9 cellular contexts compared by ENCODE assay signal in genomic region chr11:43687120-43687791, GRCh38. TPM values are rescaled to one million over a fixed set of nuclear protein-coding genes. Genes with fewer than 3 reads are reported as not detected.
DNase-seq lines count a peak whose midpoint lies in the region; ATAC-seq and TF ChIP-seq lines count a peak whose summit lies in the region.
"Had no signal": no experiment of that assay in that cellular context is flagged by ENCODE, and none has a peak within 500 bp of the region (broad histone marks: within the 10 kb centered on the region; RNA-seq: fewer than 3 reads in every experiment).

No MANE protein-coding gene starts in this region.

- CTCF ChIA-PET in SK-N-SH (lab: Yijun Ruan, JAX) = interaction anchor here (1.6 kb wide), 1 partner anchor 11 kb away, joined by 3 read pairs; no protein-coding TSS in a partner anchor

- peaks cover 99% of the 10 kb centered on the region for H3K79me2 ChIP-seq in DOHH2 (ENCODE audit: control insufficient read depth, low read length)
- peaks cover 28% of the 10 kb centered on the region for H3K79me2 ChIP-seq in SK-N-SH (ENCODE audit: insufficient read depth)

- H4K20me1 ChIP-seq in DOHH2 (ENCODE audit: control insufficient read depth, insufficient read depth, low read depth, low read length) (peaks cover 29% of the 10 kb centered on the region), SK-N-SH (ENCODE audit: insufficient read depth) (no peaks in the 10 kb centered on the region)

- no peak overlapping the region for H3K9ac ChIP-seq in SK-N-SH

- no peak for TF ChIP-seq CTCF in DOHH2 (IDR thresholded peaks at IDR 0.05; ENCODE audit: low read depth, low read length, poor library complexity, severe bottlenecking)
- TF ChIP-seq CTCF in gastroesophageal sphincter (IDR thresholded peaks at IDR 0.05) = no peak
- TF ChIP-seq CTCF in omental fat pad (IDR thresholded peaks at IDR 0.05) = no peak
- TF ChIP-seq CTCF in SK-N-SH (IDR thresholded peaks at IDR 0.05) = no peak

- no peak for TF ChIP-seq RAD21 in SK-N-SH (IDR thresholded peaks at IDR 0.05; ENCODE audit: low read length)

- H3K9me3 ChIP-seq in DOHH2 (ENCODE audit: control insufficient read depth, insufficient read depth, low read length) (no peaks in the 10 kb centered on the region), gastroesophageal sphincter (no peaks in the 10 kb centered on the region), SK-N-SH (no peaks in the 10 kb centered on the region)

- peaks cover 83% of the 10 kb centered on the region for H3K36me3 ChIP-seq in DOHH2 (ENCODE audit: control insufficient read depth, low read length)
- H3K36me3 ChIP-seq in gastroesophageal sphincter = no peaks in the 10 kb centered on the region
- peaks cover 9 to 10% of the 10 kb centered on the region in 2 experiments for H3K36me3 ChIP-seq in SK-N-SH (replicated peaks in 1 of 2; ENCODE audit: control insufficient read depth in 1 of 2, insufficient read depth in 2 of 2, low read length in 1 of 2)

- no peak overlapping the region for H2AFZ ChIP-seq in SK-N-SH (ENCODE audit: low read depth)

- H3F3A ChIP-seq in DOHH2 (ENCODE audit: control insufficient read depth, insufficient read depth) = peaks cover 9% of the 10 kb centered on the region
- H3F3A ChIP-seq in SK-N-SH (replicated peaks; ENCODE audit: insufficient read depth) = no peaks in the 10 kb centered on the region

- POLR2A ChIA-PET in SK-N-SH (lab: Yijun Ruan, JAX) = no interaction called here

- no peak overlapping the region for H3K27ac ChIP-seq in DOHH2 (ENCODE audit: low read depth, low read length)
- peak overlapping the region in 3 of 4 donors; percentile 13 to 44 (median 38) for H3K27ac ChIP-seq in gastroesophageal sphincter
- H3K27ac ChIP-seq in SK-N-SH (ENCODE audit: low read depth in 2 of 2, low read length in 1 of 2) = no peak overlapping the region

- peaks cover 95% of the 10 kb centered on the region for H3K4me1 ChIP-seq in DOHH2 (ENCODE audit: control insufficient read depth, low read length)
- peaks cover 0 to 27% (median 3%) of the 10 kb centered on the region in 3 donors for H3K4me1 ChIP-seq in gastroesophageal sphincter
- H3K4me1 ChIP-seq in SK-N-SH (ENCODE audit: control insufficient read depth in 1 of 2, insufficient read depth in 2 of 2, low read depth in 1 of 2, low read length in 1 of 2) = peaks cover 3 to 19% of the 10 kb centered on the region in 2 experiments; a peak in 3 of 4 replicates

- DNase-seq in UCSD-AML1 (lab: John Stamatoyannopoulos, UW; ENCODE audit: unreplicated experiment) = peak; percentile 42
- DNase-seq in omental fat pad (ENCODE audit: low spot score) = no peak
- no peak for DNase-seq in NCI-H128 (lab: John Stamatoyannopoulos, UW; ENCODE audit: unreplicated experiment)
- no peak for DNase-seq in SK-N-SH
- DNase-seq: stimulated activated CD4-positive, alpha-beta T cell treated with anti-CD3 and anti-CD28 coated beads, Interleukin-1b, Interleukin-23, amount 100 ng/mL, for 48 hours had no signal

- ATAC-seq in gastroesophageal sphincter (peak; percentile 79), omental fat pad (ENCODE audit: low FRiP score) (peak; percentile 86), GM18505 (IDR thresholded peaks at IDR 0.05; ENCODE audit: unreplicated experiment) (no peak), GM21723 (IDR thresholded peaks at IDR 0.05; ENCODE audit: unreplicated experiment) (no peak)

- WGBS in gastroesophageal sphincter (ENCODE audit: low coverage in 1 of 2), 2 donors = 40 to 46% methylated on average over 2 to 3 of the region's 3 CpGs
- 50% methylated on average over 3 of the region's 3 CpGs for WGBS in SK-N-SH (ENCODE audit: low lambda C conversion rate)

- H3K4me3 ChIP-seq in DOHH2 (ENCODE audit: low read length) = 0 out of 2 replicates have a peak overlapping the region, but pooled peaks have one; percentile 2
- no peak overlapping the region for H3K4me3 ChIP-seq in gastroesophageal sphincter
- no peak overlapping the region for H3K4me3 ChIP-seq in SK-N-SH (ENCODE audit: low read depth in 2 of 2, low read length in 1 of 2)

- no peak for TF ChIP-seq POLR2A in gastroesophageal sphincter (IDR thresholded peaks at IDR 0.05)
- TF ChIP-seq POLR2A in GM18505 (IDR thresholded peaks at IDR 0.05; ENCODE audit: borderline replicate concordance, extremely low read depth, insufficient read depth, insufficient read length) = no peak

- H3K9me2 ChIP-seq in DOHH2 (replicated peaks; ENCODE audit: control insufficient read depth, low read length) (no peaks in the 10 kb centered on the region), SK-N-SH (no peaks in the 10 kb centered on the region)

- H3K27me3 ChIP-seq in DOHH2 (ENCODE audit: control insufficient read depth, low read length) (no peaks in the 10 kb centered on the region), gastroesophageal sphincter (no peaks in the 10 kb centered on the region), SK-N-SH (ENCODE audit: insufficient read depth) (no peaks in the 10 kb centered on the region)

- H3K4me2 ChIP-seq in DOHH2 (ENCODE audit: low read length) (peak overlapping the region; percentile 50), SK-N-SH (no peak overlapping the region)

- TF ChIP-seq EP300 in gastroesophageal sphincter (IDR thresholded peaks at IDR 0.05) (no peak), SK-N-SH (IDR thresholded peaks at IDR 0.05; ENCODE audit: borderline replicate concordance in 1 of 2, low read depth in 1 of 2, low read length in 1 of 2) (no peak)

TF ChIP-seq in SK-N-SH, 30 proteins besides CTCF, POLR2A, EP300 and RAD21:
- TF ChIP-seq TAF1 (IDR thresholded peaks at IDR 0.05; ENCODE audit: borderline replicate concordance, low read depth, low read length) (no peak), IRF3 (IDR thresholded peaks at IDR 0.05; ENCODE audit: low read depth, low read length) (no peak), EZH2phosphoT487 (IDR thresholded peaks at IDR 0.05; ENCODE audit: borderline replicate concordance, low read depth) (no peak), SMC3 (IDR thresholded peaks at IDR 0.05; ENCODE audit: low read depth, low read length) (no peak), JUND (IDR thresholded peaks at IDR 0.05) (no peak)
- TF ChIP-seq, protein P1, sequence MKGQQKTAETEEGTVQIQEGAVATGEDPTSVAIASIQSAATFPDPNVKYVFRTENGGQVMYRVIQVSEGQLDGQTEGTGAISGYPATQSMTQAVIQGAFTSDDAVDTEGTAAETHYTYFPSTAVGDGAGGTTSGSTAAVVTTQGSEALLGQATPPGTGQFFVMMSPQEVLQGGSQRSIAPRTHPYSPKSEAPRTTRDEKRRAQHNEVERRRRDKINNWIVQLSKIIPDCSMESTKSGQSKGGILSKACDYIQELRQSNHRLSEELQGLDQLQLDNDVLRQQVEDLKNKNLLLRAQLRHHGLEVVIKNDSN (IDR thresholded peaks at IDR 0.05; ENCODE audit: borderline replicate concordance, low read depth) = no peak
TF ChIP-seq in SK-N-SH: peak in this region for 0.

RNA-seq across cellular contexts. Expression of gene HSD17B12, which starts 6.7 kb away (rescaled TPM):
- total RNA-seq in gastroesophageal sphincter = 10 to 100 TPM; 37.5 to 47.5 (median 42.2) TPM
- total RNA-seq in omental fat pad = 10 to 100 TPM; 50.6 to 72.4 (median 54.1) TPM
- 19.7 and 27.3 TPM in 2 replicates for polyA plus RNA-seq in SK-N-SH (2012; rRNA removed)
- 25.7 and 30.5 TPM in 2 replicates for polyA plus RNA-seq in SK-N-SH (2012; cell fraction: cytosol; rRNA removed)
- polyA plus RNA-seq in SK-N-SH (2012; cell fraction: nucleus; rRNA removed) = 12.4 and 24.9 TPM in 2 replicates

Comparison
In these comparisons a context has a peak if more than half of its experiments do, and no peak if none do; other contexts are left out.
1. H3K27ac ChIP-seq: peak in gastroesophageal sphincter (3 of 4); none in DOHH2 (single experiment) and SK-N-SH (0 of 2).
2. ATAC-seq: peak in gastroesophageal sphincter (single experiment) and omental fat pad (single experiment); none in GM18505 (single experiment) and GM21723 (single experiment).